Comparison of ENCODE assay signal across 19 cellular contexts in the genomic region with DNA sequence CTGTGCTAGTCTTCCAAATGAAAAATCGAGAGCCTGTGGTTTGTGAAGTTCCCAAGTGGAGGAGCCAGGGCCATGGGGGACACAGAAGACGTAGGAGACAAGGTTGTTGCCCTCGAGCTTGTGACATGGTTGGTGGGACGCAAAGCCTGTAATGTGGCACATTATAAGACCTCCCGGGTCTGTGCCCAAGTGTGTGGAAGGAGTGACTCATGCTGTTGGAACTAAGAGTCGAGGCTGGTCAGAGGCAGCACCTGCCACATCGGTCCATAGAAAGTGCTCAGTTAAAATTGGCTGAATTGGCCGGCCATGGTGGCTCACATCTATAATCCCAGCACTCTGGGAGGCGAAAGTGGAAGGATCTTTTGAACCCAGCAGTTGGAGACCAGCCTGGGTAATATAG. TPM values are rescaled to one million over a fixed set of nuclear protein-coding genes. Genes with fewer than 3 reads are reported as not detected.
DNase-seq lines count a peak whose midpoint lies in the region; ATAC-seq and TF ChIP-seq lines count a peak whose summit lies in the region.
"Had no signal": no experiment of that assay in that cellular context is flagged by ENCODE, and none has a peak within 500 bp of the region (broad histone marks: within the 10 kb centered on the region; RNA-seq: fewer than 3 reads in every experiment).

No MANE protein-coding gene starts in this region.

- no peak overlapping the region for H3K27ac Mint-ChIP-seq in CD8-positive, alpha-beta memory T cell

- WGBS in heart right ventricle, 2 donors = 91 to 92% methylated on average over 9 of the region's 9 CpGs

- H3K9me3 ChIP-seq in heart right ventricle = no peaks in the 10 kb centered on the region
- no peaks in the 10 kb centered on the region for H3K9me3 ChIP-seq in CD8-positive, alpha-beta memory T cell (ENCODE audit: low read length)

- no peak overlapping the region for H3K4me3 Mint-ChIP-seq in CD8-positive, alpha-beta memory T cell

- peak overlapping the region in 1 of 10 donors; percentile 48 for H3K27ac ChIP-seq in heart right ventricle
- no peak overlapping the region for H3K27ac ChIP-seq in CD8-positive, alpha-beta memory T cell (ENCODE audit: low read depth, low read length)
- H3K27ac ChIP-seq: GM23248, RWPE1, SK-N-MC had no signal

- CTCF ChIA-PET in CD8-positive, alpha-beta memory T cell (lab: Charles Lee) = no interaction called here

- H3K9me3 Mint-ChIP-seq in CD8-positive, alpha-beta memory T cell = no peaks in the 10 kb centered on the region

- intact Hi-C loops in Right ventricle myocardium inferior (cut with DNase I) = loop anchor here (5.0 to 10.0 kb wide), 2 partner anchors 39 to 71 kb away; no protein-coding TSS in a partner anchor
- intact Hi-C loops in heart right ventricle (cut with DNase I) = loop anchor here in 2 of 10 donors (2.0 to 5.0 kb wide), 2 partner anchors 39 kb away; no protein-coding TSS in a partner anchor

- DNase-seq in Right ventricle myocardium inferior (ENCODE audit: missing footprints) = peak; percentile 15
- DNase-seq in heart right ventricle = no peak
- peak; percentile 82 for DNase-seq in RPMI7951 (ENCODE audit: low read depth)
- peak; percentile 20 for DNase-seq in kidney tubule cell (ENCODE audit: low spot score)
- no peak for DNase-seq in NCI-H1105 treated with DMSO at 0.1 percent for 48 hours (lab: John Stamatoyannopoulos, UW)
- no peak for DNase-seq in CD8-positive, alpha-beta memory T cell
- DNase-seq: 8988T, C1 segment of cervical spinal cord, DMS53, GDM1, GM23248, Karpas-422, NCI-H1436, NCI-H2029 treated with DMSO at 0.1 percent for 48 hours, NCI-H510A treated with DMSO at 0.1 percent for 48 hours had no signal

- H3K36me3 ChIP-seq in heart right ventricle = no peaks in the 10 kb centered on the region
- H3K36me3 ChIP-seq in CD8-positive, alpha-beta memory T cell (ENCODE audit: insufficient read depth, low read length) = no peaks in the 10 kb centered on the region

- H3K27me3 Mint-ChIP-seq in CD8-positive, alpha-beta memory T cell = peaks cover 13 to 15% of the 10 kb centered on the region in 2 donors

- H3K4me1 ChIP-seq in heart right ventricle = peaks cover 4 to 44% (median 30%) of the 10 kb centered on the region in 9 donors
- H3K4me1 ChIP-seq in CD8-positive, alpha-beta memory T cell (ENCODE audit: insufficient read depth, low read length) = no peaks in the 10 kb centered on the region

- no peak overlapping the region for H3K4me3 ChIP-seq in heart right ventricle
- H3K4me3 ChIP-seq in CD8-positive, alpha-beta memory T cell (ENCODE audit: low read length) = no peak overlapping the region
- H3K4me3 ChIP-seq: GM23248, SK-N-MC had no signal

- no peaks in the 10 kb centered on the region for H3K27me3 ChIP-seq in heart right ventricle
- no peaks in the 10 kb centered on the region for H3K27me3 ChIP-seq in CD8-positive, alpha-beta memory T cell (ENCODE audit: insufficient read depth, low read length, poor library complexity, severe bottlenecking)

- no peaks in the 10 kb centered on the region for H3K36me3 Mint-ChIP-seq in CD8-positive, alpha-beta memory T cell

- ATAC-seq in Right ventricle myocardium inferior (no peak), heart right ventricle (no peak), GM19397 (IDR thresholded peaks at IDR 0.05; ENCODE audit: unreplicated experiment) (no peak), GM21390 (IDR thresholded peaks at IDR 0.05; ENCODE audit: unreplicated experiment) (no peak)

- TF ChIP-seq CTCF in heart right ventricle (IDR thresholded peaks at IDR 0.05) = no peak

- H3K4me1 Mint-ChIP-seq in CD8-positive, alpha-beta memory T cell = no peaks in the 10 kb centered on the region

- POLR2A ChIA-PET in CD8-positive, alpha-beta memory T cell (lab: Charles Lee) = no interaction called here

RNA-seq across cellular contexts. Expression of gene PODXL, which starts 27.0 kb away (rescaled TPM):
- total RNA-seq in Right ventricle myocardium inferior (59.0 TPM), heart right ventricle (100 to 1,000 TPM in 1 of 10 donors, 10 to 100 TPM in 9; 43.7 to 162 (median 71.0) TPM)
- polyA plus RNA-seq in heart right ventricle = 10 to 100 TPM; 34.4 to 41.3 TPM
- total RNA-seq in RPMI7951 (2014; rRNA removed; shearing (Covaris generic)) = 48.2 and 49.0 TPM in 2 replicates
- 1 to 10 TPM; 1.2 TPM for total RNA-seq in CD8-positive, alpha-beta memory T cell
- 0.62 TPM for polyA plus RNA-seq in CD8-positive, alpha-beta memory T cell

Comparison
In these comparisons a context has a peak if more than half of its experiments do, and no peak if none do; other contexts are left out.
1. DNase-seq: peak in Right ventricle myocardium inferior (single experiment), RPMI7951 (single experiment) and kidney tubule cell (single experiment); none in heart right ventricle (0 of 2), NCI-H1105 treated with DMSO at 0.1 percent for 48 hours (single experiment) and CD8-positive, alpha-beta memory T cell (0 of 5).
2. RNA of gene PODXL, which starts 27.0 kb away (total RNA-seq): 43.7 to 162 TPM in heart right ventricle, 59.0 TPM in Right ventricle myocardium inferior (single experiment) and 48.2 to 49.0 TPM in RPMI7951; 1.2 TPM in CD8-positive, alpha-beta memory T cell; every median in the first group is over 10 times any median in the second.